In the genomic region with DNA sequence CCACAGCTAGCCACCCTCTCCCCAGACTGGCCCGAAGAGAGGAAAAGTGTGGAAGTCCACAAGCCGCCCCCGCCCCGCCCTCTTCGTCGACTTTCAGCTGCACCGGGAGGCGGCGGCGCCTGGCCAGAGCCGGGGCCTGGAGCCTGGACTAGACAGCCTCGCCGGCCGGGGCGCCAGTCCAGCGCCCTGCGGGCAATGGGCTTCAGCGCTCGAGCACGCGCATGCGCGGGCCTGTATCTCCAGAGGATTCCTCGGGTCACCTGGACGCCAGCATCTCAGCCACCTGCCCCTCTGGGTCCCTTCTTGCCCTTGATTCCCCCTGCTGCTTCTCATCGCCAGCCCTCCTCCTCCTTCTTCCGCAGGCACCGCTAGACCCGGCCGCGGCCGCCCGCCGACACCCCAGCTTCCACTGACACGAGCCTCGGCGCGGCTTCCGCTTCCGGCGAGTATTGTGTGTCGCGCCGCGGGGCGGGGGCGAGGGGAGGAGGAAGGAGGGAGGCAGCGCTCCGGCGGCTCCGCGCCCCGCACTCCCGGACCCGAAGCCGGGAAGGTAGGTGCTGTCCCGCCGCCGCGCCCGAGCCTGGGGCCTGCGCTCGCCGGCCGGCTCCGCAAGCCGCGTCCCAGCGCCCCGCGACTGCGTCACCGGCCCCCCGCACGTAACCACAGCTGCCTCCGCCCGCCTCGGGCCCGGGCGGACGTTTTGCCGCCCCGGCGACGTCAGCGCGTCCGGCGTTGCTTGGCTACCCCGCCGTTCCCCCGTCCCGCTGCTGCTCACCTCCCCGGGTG, we compare ENCODE assay signal across 1 cellular context.
TF ChIP-seq lines count a peak whose summit lies in the region.

A gene (plus strand): TSS at position 482 of the 786 bp plus-strand sequence. CDS start 2,391 bp downstream, outside the sequence.

TF ChIP-seq in HepG2, 621 proteins besides CTCF, POLR2A, EP300 and RAD21 (continued from another document and continues in another):
- TF ChIP-seq, protein P1, sequence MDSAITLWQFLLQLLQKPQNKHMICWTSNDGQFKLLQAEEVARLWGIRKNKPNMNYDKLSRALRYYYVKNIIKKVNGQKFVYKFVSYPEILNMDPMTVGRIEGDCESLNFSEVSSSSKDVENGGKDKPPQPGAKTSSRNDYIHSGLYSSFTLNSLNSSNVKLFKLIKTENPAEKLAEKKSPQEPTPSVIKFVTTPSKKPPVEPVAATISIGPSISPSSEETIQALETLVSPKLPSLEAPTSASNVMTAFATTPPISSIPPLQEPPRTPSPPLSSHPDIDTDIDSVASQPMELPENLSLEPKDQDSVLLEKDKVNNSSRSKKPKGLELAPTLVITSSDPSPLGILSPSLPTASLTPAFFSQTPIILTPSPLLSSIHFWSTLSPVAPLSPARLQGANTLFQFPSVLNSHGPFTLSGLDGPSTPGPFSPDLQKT (CRISPR knock-in tag; IDR thresholded peaks at IDR 0.05; ENCODE audit: borderline replicate concordance) = no peak
- 0 out of 2 replicates have a peak, but pooled peaks have one; percentile 83 for TF ChIP-seq ZNF30 (CRISPR knock-in tag; IDR thresholded peaks at IDR 0.05)
- 0 out of 2 replicates have a peak, but pooled peaks have one; percentile 44 for TF ChIP-seq ARNTL (CRISPR knock-in tag; IDR thresholded peaks at IDR 0.05)
- no peak for TF ChIP-seq MTA1 (CRISPR knock-in tag; IDR thresholded peaks at IDR 0.05; ENCODE audit: borderline replicate concordance)
- TF ChIP-seq, protein P2, sequence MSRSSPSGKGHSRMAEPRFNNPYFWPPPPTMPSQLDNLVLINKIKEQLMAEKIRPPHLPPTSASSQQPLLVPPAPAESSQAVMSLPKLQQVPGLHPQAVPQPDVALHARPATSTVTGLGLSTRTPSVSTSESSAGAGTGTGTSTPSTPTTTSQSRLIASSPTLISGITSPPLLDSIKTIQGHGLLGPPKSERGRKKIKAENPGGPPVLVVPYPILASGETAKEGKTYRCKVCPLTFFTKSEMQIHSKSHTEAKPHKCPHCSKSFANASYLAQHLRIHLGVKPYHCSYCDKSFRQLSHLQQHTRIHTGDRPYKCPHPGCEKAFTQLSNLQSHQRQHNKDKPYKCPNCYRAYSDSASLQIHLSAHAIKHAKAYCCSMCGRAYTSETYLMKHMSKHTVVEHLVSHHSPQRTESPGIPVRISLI (CRISPR knock-in tag; IDR thresholded peaks at IDR 0.05; ENCODE audit: borderline replicate concordance) = peak; percentile 44; the same call in 1 of the 2 replicates
- TF ChIP-seq CREM (IDR thresholded peaks at IDR 0.05) = no peak; the same call in 1 of the 2 replicates
- TF ChIP-seq CREM (CRISPR knock-in tag; IDR thresholded peaks at IDR 0.05) = peak; percentile 28
- TF ChIP-seq SP2 (CRISPR knock-in tag; IDR thresholded peaks at IDR 0.05) = peak; percentile 68
- TF ChIP-seq ZNF263 (CRISPR knock-in tag; IDR thresholded peaks at IDR 0.05) = 0 out of 2 replicates have a peak, but pooled peaks have one; percentile 35
- TF ChIP-seq ZNF143 (CRISPR knock-in tag; IDR thresholded peaks at IDR 0.05) = peak; percentile 37; the same call in 1 of the 2 replicates
- TF ChIP-seq, protein P3, sequence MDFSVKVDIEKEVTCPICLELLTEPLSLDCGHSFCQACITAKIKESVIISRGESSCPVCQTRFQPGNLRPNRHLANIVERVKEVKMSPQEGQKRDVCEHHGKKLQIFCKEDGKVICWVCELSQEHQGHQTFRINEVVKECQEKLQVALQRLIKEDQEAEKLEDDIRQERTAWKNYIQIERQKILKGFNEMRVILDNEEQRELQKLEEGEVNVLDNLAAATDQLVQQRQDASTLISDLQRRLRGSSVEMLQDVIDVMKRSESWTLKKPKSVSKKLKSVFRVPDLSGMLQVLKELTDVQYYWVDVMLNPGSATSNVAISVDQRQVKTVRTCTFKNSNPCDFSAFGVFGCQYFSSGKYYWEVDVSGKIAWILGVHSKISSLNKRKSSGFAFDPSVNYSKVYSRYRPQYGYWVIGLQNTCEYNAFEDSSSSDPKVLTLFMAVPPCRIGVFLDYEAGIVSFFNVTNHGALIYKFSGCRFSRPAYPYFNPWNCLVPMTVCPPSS (IDR thresholded peaks at IDR 0.05) = no peak
- TF ChIP-seq MXI1 (IDR thresholded peaks at IDR 0.05; ENCODE audit: borderline replicate concordance, low read depth, low read length) = peak; percentile 70; the same call in 2 of the 3 replicates
- TF ChIP-seq U2AF1 (optimal IDR thresholded peaks at IDR 0.05; ENCODE audit: low read depth, low read length) = no peak
- 0 out of 2 replicates have a peak, but pooled peaks have one; percentile 7 for TF ChIP-seq FOSL1 (CRISPR knock-in tag; IDR thresholded peaks at IDR 0.05; ENCODE audit: borderline replicate concordance)
- no peak for TF ChIP-seq NR2F2 (IDR thresholded peaks at IDR 0.05; ENCODE audit: borderline replicate concordance, low read depth)
- no peak for TF ChIP-seq REXO4 (CRISPR knock-in tag; IDR thresholded peaks at IDR 0.05; ENCODE audit: borderline replicate concordance)
- TF ChIP-seq, protein P4, sequence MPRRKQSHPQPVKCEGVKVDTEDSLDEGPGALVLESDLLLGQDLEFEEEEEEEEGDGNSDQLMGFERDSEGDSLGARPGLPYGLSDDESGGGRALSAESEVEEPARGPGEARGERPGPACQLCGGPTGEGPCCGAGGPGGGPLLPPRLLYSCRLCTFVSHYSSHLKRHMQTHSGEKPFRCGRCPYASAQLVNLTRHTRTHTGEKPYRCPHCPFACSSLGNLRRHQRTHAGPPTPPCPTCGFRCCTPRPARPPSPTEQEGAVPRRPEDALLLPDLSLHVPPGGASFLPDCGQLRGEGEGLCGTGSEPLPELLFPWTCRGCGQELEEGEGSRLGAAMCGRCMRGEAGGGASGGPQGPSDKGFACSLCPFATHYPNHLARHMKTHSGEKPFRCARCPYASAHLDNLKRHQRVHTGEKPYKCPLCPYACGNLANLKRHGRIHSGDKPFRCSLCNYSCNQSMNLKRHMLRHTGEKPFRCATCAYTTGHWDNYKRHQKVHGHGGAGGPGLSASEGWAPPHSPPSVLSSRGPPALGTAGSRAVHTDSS (CRISPR knock-in tag; conservative IDR thresholded peaks at IDR 0.05) = 0 out of 2 replicates have a peak, but pooled peaks have one; percentile 10
- peak; percentile 8; the same call in 1 of the 2 replicates for TF ChIP-seq ESRRA (CRISPR knock-in tag; IDR thresholded peaks at IDR 0.05; ENCODE audit: low read depth)
- peak; percentile 91 for TF ChIP-seq KDM2A (CRISPR knock-in tag; IDR thresholded peaks at IDR 0.05; ENCODE audit: borderline replicate concordance, low read depth)
- TF ChIP-seq ZKSCAN8 (CRISPR knock-in tag; IDR thresholded peaks at IDR 0.05; ENCODE audit: borderline replicate concordance) = no peak
- no peak for TF ChIP-seq EZH2 (conservative IDR thresholded peaks at IDR 0.05; ENCODE audit: low read depth, low read length)
- peak; percentile 84 for TF ChIP-seq KAT8 (CRISPR knock-in tag; IDR thresholded peaks at IDR 0.05)
- peak; percentile 68; the same call in 1 of the 2 replicates for TF ChIP-seq CAMTA2 (CRISPR knock-in tag; IDR thresholded peaks at IDR 0.05; ENCODE audit: borderline replicate concordance)
- TF ChIP-seq PTBP1 (IDR thresholded peaks at IDR 0.05; ENCODE audit: low read depth, low read length, poor library complexity, severe bottlenecking) = peak; percentile 27
- peak; percentile 89 for TF ChIP-seq PHF8 (CRISPR knock-in tag; IDR thresholded peaks at IDR 0.05)
- TF ChIP-seq ZNF589 (CRISPR knock-in tag; conservative IDR thresholded peaks at IDR 0.05) = 0 out of 2 replicates have a peak, but pooled peaks have one; percentile 61
- no peak for TF ChIP-seq JUNB (CRISPR knock-in tag; IDR thresholded peaks at IDR 0.05; ENCODE audit: borderline replicate concordance)
- TF ChIP-seq, protein P5, sequence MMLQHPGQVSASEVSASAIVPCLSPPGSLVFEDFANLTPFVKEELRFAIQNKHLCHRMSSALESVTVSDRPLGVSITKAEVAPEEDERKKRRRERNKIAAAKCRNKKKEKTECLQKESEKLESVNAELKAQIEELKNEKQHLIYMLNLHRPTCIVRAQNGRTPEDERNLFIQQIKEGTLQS (CRISPR knock-in tag; IDR thresholded peaks at IDR 0.05) = no peak; the same call in 1 of the 2 replicates
- TF ChIP-seq, protein P6, sequence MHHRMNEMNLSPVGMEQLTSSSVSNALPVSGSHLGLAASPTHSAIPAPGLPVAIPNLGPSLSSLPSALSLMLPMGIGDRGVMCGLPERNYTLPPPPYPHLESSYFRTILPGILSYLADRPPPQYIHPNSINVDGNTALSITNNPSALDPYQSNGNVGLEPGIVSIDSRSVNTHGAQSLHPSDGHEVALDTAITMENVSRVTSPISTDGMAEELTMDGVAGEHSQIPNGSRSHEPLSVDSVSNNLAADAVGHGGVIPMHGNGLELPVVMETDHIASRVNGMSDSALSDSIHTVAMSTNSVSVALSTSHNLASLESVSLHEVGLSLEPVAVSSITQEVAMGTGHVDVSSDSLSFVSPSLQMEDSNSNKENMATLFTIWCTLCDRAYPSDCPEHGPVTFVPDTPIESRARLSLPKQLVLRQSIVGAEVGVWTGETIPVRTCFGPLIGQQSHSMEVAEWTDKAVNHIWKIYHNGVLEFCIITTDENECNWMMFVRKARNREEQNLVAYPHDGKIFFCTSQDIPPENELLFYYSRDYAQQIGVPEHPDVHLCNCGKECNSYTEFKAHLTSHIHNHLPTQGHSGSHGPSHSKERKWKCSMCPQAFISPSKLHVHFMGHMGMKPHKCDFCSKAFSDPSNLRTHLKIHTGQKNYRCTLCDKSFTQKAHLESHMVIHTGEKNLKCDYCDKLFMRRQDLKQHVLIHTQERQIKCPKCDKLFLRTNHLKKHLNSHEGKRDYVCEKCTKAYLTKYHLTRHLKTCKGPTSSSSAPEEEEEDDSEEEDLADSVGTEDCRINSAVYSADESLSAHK (CRISPR knock-in tag; IDR thresholded peaks at IDR 0.05; ENCODE audit: borderline replicate concordance) = no peak
- TF ChIP-seq, protein P7, sequence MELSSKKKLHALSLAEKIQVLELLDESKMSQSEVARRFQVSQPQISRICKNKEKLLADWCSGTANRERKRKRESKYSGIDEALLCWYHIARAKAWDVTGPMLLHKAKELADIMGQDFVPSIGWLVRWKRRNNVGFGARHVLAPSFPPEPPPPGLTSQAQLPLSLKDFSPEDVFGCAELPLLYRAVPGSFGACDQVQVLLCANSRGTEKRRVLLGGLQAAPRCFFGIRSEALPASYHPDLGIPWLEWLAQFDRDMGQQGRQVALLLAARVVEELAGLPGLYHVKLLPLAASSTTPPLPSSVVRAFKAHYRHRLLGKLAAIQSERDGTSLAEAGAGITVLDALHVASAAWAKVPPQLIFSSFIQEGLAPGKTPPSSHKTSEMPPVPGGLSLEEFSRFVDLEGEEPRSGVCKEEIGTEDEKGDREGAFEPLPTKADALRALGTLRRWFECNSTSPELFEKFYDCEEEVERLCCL (CRISPR knock-in tag; IDR thresholded peaks at IDR 0.05; ENCODE audit: borderline replicate concordance) = no peak
- TF ChIP-seq FOXP1 (IDR thresholded peaks at IDR 0.05) = no peak
- no peak for TF ChIP-seq FOXP1 (CRISPR knock-in tag; IDR thresholded peaks at IDR 0.05)
- TF ChIP-seq ZNF674 (CRISPR knock-in tag; IDR thresholded peaks at IDR 0.05; ENCODE audit: low read depth) = no peak
- peak; percentile 58 for TF ChIP-seq WIZ (CRISPR knock-in tag; IDR thresholded peaks at IDR 0.05)
- peak; percentile 77 for TF ChIP-seq ZNF564 (CRISPR knock-in tag; IDR thresholded peaks at IDR 0.05)
- TF ChIP-seq, protein P8, sequence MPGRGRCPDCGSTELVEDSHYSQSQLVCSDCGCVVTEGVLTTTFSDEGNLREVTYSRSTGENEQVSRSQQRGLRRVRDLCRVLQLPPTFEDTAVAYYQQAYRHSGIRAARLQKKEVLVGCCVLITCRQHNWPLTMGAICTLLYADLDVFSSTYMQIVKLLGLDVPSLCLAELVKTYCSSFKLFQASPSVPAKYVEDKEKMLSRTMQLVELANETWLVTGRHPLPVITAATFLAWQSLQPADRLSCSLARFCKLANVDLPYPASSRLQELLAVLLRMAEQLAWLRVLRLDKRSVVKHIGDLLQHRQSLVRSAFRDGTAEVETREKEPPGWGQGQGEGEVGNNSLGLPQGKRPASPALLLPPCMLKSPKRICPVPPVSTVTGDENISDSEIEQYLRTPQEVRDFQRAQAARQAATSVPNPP (CRISPR knock-in tag; IDR thresholded peaks at IDR 0.05) = no peak
- peak; percentile 59; the same call in 1 of the 2 replicates for TF ChIP-seq GFI1 (CRISPR knock-in tag; IDR thresholded peaks at IDR 0.05; ENCODE audit: borderline replicate concordance)
- no peak for TF ChIP-seq NONO (IDR thresholded peaks at IDR 0.05)
- peak; percentile 94 for TF ChIP-seq NONO (CRISPR knock-in tag; conservative IDR thresholded peaks at IDR 0.05)
- TF ChIP-seq, protein P9, sequence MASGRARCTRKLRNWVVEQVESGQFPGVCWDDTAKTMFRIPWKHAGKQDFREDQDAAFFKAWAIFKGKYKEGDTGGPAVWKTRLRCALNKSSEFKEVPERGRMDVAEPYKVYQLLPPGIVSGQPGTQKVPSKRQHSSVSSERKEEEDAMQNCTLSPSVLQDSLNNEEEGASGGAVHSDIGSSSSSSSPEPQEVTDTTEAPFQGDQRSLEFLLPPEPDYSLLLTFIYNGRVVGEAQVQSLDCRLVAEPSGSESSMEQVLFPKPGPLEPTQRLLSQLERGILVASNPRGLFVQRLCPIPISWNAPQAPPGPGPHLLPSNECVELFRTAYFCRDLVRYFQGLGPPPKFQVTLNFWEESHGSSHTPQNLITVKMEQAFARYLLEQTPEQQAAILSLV (CRISPR knock-in tag; IDR thresholded peaks at IDR 0.05; ENCODE audit: borderline replicate concordance) = peak; percentile 44; the same call in 1 of the 2 replicates
- TF ChIP-seq ZNF251 (CRISPR knock-in tag; IDR thresholded peaks at IDR 0.05) = no peak
- TF ChIP-seq, protein P10, sequence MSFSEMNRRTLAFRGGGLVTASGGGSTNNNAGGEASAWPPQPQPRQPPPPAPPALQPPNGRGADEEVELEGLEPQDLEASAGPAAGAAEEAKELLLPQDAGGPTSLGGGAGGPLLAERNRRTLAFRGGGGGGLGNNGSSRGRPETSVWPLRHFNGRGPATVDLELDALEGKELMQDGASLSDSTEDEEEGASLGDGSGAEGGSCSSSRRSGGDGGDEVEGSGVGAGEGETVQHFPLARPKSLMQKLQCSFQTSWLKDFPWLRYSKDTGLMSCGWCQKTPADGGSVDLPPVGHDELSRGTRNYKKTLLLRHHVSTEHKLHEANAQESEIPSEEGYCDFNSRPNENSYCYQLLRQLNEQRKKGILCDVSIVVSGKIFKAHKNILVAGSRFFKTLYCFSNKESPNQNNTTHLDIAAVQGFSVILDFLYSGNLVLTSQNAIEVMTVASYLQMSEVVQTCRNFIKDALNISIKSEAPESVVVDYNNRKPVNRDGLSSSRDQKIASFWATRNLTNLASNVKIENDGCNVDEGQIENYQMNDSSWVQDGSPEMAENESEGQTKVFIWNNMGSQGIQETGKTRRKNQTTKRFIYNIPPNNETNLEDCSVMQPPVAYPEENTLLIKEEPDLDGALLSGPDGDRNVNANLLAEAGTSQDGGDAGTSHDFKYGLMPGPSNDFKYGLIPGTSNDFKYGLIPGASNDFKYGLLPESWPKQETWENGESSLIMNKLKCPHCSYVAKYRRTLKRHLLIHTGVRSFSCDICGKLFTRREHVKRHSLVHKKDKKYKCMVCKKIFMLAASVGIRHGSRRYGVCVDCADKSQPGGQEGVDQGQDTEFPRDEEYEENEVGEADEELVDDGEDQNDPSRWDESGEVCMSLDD (CRISPR knock-in tag; IDR thresholded peaks at IDR 0.05; ENCODE audit: borderline replicate concordance) = no peak
